In genomic region chr7:149377386-149377785, GRCh38 we compare ENCODE assay signal across 1 cellular context.
TF ChIP-seq lines count a peak whose summit lies in the region.

No MANE protein-coding gene starts in this region.

TF ChIP-seq in HEK293, 187 proteins besides CTCF, POLR2A, EP300 and RAD21 (continued from another document):
- TF ChIP-seq SCRT2 (tag by site-specific recombination; IDR thresholded peaks at IDR 0.05): peak; percentile 81
